Comparison of ENCODE assay signal across 18 cellular contexts in genomic region chr5:135998889-135999288, GRCh38. TPM values are rescaled to one million over a fixed set of nuclear protein-coding genes. Genes with fewer than 3 reads are reported as not detected.
DNase-seq lines count a peak whose midpoint lies in the region; ATAC-seq and TF ChIP-seq lines count a peak whose summit lies in the region.
"Had no signal": no experiment of that assay in that cellular context is flagged by ENCODE, and none has a peak within 500 bp of the region (broad histone marks: within the 10 kb centered on the region; RNA-seq: fewer than 3 reads in every experiment).

No MANE protein-coding gene starts in this region.

- H4K91ac ChIP-seq in IMR-90 (ENCODE audit: insufficient read depth, low read depth, low read length) = peak overlapping the region; percentile 90

- WGBS in IMR-90 (ENCODE audit: extremely low coverage in 2 of 2, insufficient read length in 1 of 2), 2 experiments = 79% methylated on average over 3 of the region's 6 CpGs; no CpG with 5 or more reads in 1 of the 2 experiments

- H4K5ac ChIP-seq in IMR-90 (ENCODE audit: low read depth, low read length) = peak overlapping the region; percentile 37

- TF ChIP-seq CTCF in CD14-positive monocyte (IDR thresholded peaks at IDR 0.05) = no peak
- TF ChIP-seq CTCF in IMR-90 (conservative IDR thresholded peaks at IDR 0.05; ENCODE audit: low read depth, low read length) = no peak
- no peak for TF ChIP-seq CTCF in osteocyte (IDR thresholded peaks at IDR 0.05)

- H2AFZ ChIP-seq in IMR-90 (replicated peaks; ENCODE audit: low read length, poor library complexity) = peak overlapping the region; percentile 4

- H3K27ac ChIP-seq in IMR-90 (ENCODE audit: insufficient read depth, low read length) = peak overlapping the region; percentile 41
- H3K27ac ChIP-seq: SK-N-MC had no signal

- dilution Hi-C loops in IMR-90 (cut with HindIII; ENCODE audit: low sequenced_read_pairs, unreplicated experiment) = no loop called here

- TF ChIP-seq RAD21 in IMR-90 (IDR thresholded peaks at IDR 0.05; ENCODE audit: low read length) = no peak

- peak overlapping the region; percentile 68 for H2BK15ac ChIP-seq in IMR-90 (ENCODE audit: low read depth, low read length)

- H3K4me1 Mint-ChIP-seq in CD14-positive monocyte = peaks cover 61% of the 10 kb centered on the region
- H3K4me1 Mint-ChIP-seq in dendritic cell treated with granulocyte-macrophage colony-stimulating factor and Interleukin-4, amounts not matched to agents 40 ng/mL and 50 ng/mL, for 4 days (ENCODE audit: low read depth) = peaks cover 59% of the 10 kb centered on the region
- H3K4me1 Mint-ChIP-seq in osteocyte (ENCODE audit: unreplicated experiment) = peaks cover 75% of the 10 kb centered on the region

- H2AK5ac ChIP-seq in IMR-90 (ENCODE audit: low read depth, low read length) = peak overlapping the region; percentile 73

- H3K36me3 Mint-ChIP-seq in CD14-positive monocyte (peaks cover 0 to 3% of the 10 kb centered on the region in 2 donors), osteocyte (ENCODE audit: unreplicated experiment) (no peaks in the 10 kb centered on the region)
- no peaks in the 10 kb centered on the region for H3K36me3 Mint-ChIP-seq in dendritic cell treated with granulocyte-macrophage colony-stimulating factor and Interleukin-4, amounts not matched to agents 40 ng/mL and 50 ng/mL, for 4 days (ENCODE audit: low read depth)
- H3K36me3 Mint-ChIP-seq: CD8-positive, alpha-beta T cell had no signal

- peak overlapping the region; percentile 63 for H3K18ac ChIP-seq in IMR-90 (ENCODE audit: low read depth, low read length)

- H2BK120ac ChIP-seq in IMR-90 (ENCODE audit: low read depth, low read length) = peak overlapping the region; percentile 95

- POLR2A ChIA-PET in IMR-90 (lab: Charles Lee; ENCODE audit: unreplicated experiment) = no interaction called here
- POLR2A ChIA-PET in HEK293T (lab: Yijun Ruan, JAX) = no interaction called here

- in situ Hi-C loops in IMR-90 (cut with MboI; ENCODE audit: low sequenced_read_pairs) = no loop called here

- H2AK9ac ChIP-seq in IMR-90 (replicated peaks; ENCODE audit: low read depth, low read length, poor library complexity) = peak overlapping the region; percentile 47

- peak overlapping the region; percentile 56 for H3K14ac ChIP-seq in IMR-90 (replicated peaks; ENCODE audit: low read depth, low read length)

- peak overlapping the region; percentile 93 to 97 (median 96) for H3K27ac Mint-ChIP-seq in CD14-positive monocyte
- H3K27ac Mint-ChIP-seq in dendritic cell treated with granulocyte-macrophage colony-stimulating factor and Interleukin-4, amounts not matched to agents 40 ng/mL and 50 ng/mL, for 4 days = peak overlapping the region; percentile 79
- peak overlapping the region; percentile 84 for H3K27ac Mint-ChIP-seq in osteocyte (ENCODE audit: unreplicated experiment)
- H3K27ac Mint-ChIP-seq: CD8-positive, alpha-beta T cell had no signal

- H3K4me3 Mint-ChIP-seq in CD14-positive monocyte (peak overlapping the region in 1 of 2 donors; percentile 60), osteocyte (ENCODE audit: unreplicated experiment) (no peak overlapping the region)
- H3K4me3 Mint-ChIP-seq in dendritic cell treated with granulocyte-macrophage colony-stimulating factor and Interleukin-4, amounts not matched to agents 40 ng/mL and 50 ng/mL, for 4 days = no peak overlapping the region
- H3K4me3 Mint-ChIP-seq: CD8-positive, alpha-beta T cell had no signal

- H3K9ac ChIP-seq in IMR-90 (ENCODE audit: low read depth, low read length) = no peak overlapping the region

- H3K56ac ChIP-seq in IMR-90 (ENCODE audit: extremely low read depth, insufficient read depth, low read length) = peak overlapping the region; percentile 30

- H3K27me3 Mint-ChIP-seq in CD14-positive monocyte (ENCODE audit: low read depth in 3 of 3) = peaks cover 3 to 16% (median 5%) of the 10 kb centered on the region in 3 donors
- peaks cover 5% of the 10 kb centered on the region for H3K27me3 Mint-ChIP-seq in dendritic cell treated with granulocyte-macrophage colony-stimulating factor and Interleukin-4, amounts not matched to agents 40 ng/mL and 50 ng/mL, for 4 days
- no peaks in the 10 kb centered on the region for H3K27me3 Mint-ChIP-seq in osteocyte (ENCODE audit: unreplicated experiment)

- H3K4ac ChIP-seq in IMR-90 (ENCODE audit: low read depth, low read length) = peak overlapping the region; percentile 86

- CTCF ChIA-PET in IMR-90 (lab: Yijun Ruan, JAX) (interaction anchor here (0.5 to 2.2 kb wide), 3 partner anchors 21 to 224 kb away, joined by 3 to 6 read pairs (median 4); no protein-coding TSS in a partner anchor), HEK293T (lab: Yijun Ruan, JAX) (interaction anchor here (0.6 to 1.1 kb wide), 2 partner anchors 27 to 243 kb away, joined by 3 to 4 read pairs; no protein-coding TSS in a partner anchor)

- intact Hi-C loops in CD14-positive monocyte (cut with micrococcal nuclease) = loop anchor here in 1 of 2 donors (5.0 kb wide), 1 partner anchor 33 kb away; no protein-coding TSS in a partner anchor
- intact Hi-C loops in IMR-90 (cut with micrococcal nuclease) = no loop called here
- intact Hi-C loops in dendritic cell treated with granulocyte-macrophage colony-stimulating factor and Interleukin-4, amounts not matched to agents 40 ng/mL and 50 ng/mL, for 4 days (cut with micrococcal nuclease) = no loop called here

- H4K20me1 ChIP-seq in IMR-90 (ENCODE audit: insufficient read depth, low read length) = no peaks in the 10 kb centered on the region

- H3K9me3 Mint-ChIP-seq in CD14-positive monocyte (no peaks in the 10 kb centered on the region), osteocyte (ENCODE audit: unreplicated experiment) (no peaks in the 10 kb centered on the region)
- H3K9me3 Mint-ChIP-seq in dendritic cell treated with granulocyte-macrophage colony-stimulating factor and Interleukin-4, amounts not matched to agents 40 ng/mL and 50 ng/mL, for 4 days = no peaks in the 10 kb centered on the region
- H3K9me3 Mint-ChIP-seq: CD8-positive, alpha-beta T cell had no signal

- peak overlapping the region; percentile 90 for H2BK20ac ChIP-seq in IMR-90 (ENCODE audit: low read depth, low read length)

- no peak overlapping the region for H3K4me2 ChIP-seq in IMR-90 (ENCODE audit: low read depth, low read length)

- H3K9me3 ChIP-seq in IMR-90 (ENCODE audit: control insufficient read depth, insufficient read depth, low read length) = no peaks in the 10 kb centered on the region
- H3K9me3 ChIP-seq: BE2C had no signal

- H3K9me1 ChIP-seq in IMR-90 (ENCODE audit: insufficient read depth, low read length) = peaks cover 37% of the 10 kb centered on the region

- no peak for ATAC-seq in IMR-90 (ENCODE audit: low read depth)
- no peak for ATAC-seq in HG03457 (IDR thresholded peaks at IDR 0.05; ENCODE audit: unreplicated experiment)
- ATAC-seq: CD8-positive, alpha-beta T cell had no signal

- H3K4me3 ChIP-seq in IMR-90 (ENCODE audit: insufficient read depth, low read depth, low read length) = no peak overlapping the region
- H3K4me3 ChIP-seq: SK-N-MC had no signal

- peak overlapping the region; percentile 17 to 79; a peak in 3 of 4 replicates for H4K8ac ChIP-seq in IMR-90 (ENCODE audit: low read depth in 2 of 2, low read length in 2 of 2)

- peaks cover 0 to 26% of the 10 kb centered on the region in 2 experiments; a peak in 2 of 4 replicates for H3K79me1 ChIP-seq in IMR-90 (ENCODE audit: low read depth in 1 of 2, low read length in 2 of 2)

- no peaks in the 10 kb centered on the region for H3K36me3 ChIP-seq in IMR-90 (ENCODE audit: control insufficient read depth, insufficient read depth, low read length)
- H3K36me3 ChIP-seq: BE2C had no signal

- H3K23ac ChIP-seq in IMR-90 (ENCODE audit: low read depth, low read length) = peak overlapping the region; percentile 36

- DNase-seq in CD14-positive monocyte (ENCODE audit: low spot score) = no peak
- no peak for DNase-seq in IMR-90
- no peak for DNase-seq in osteocyte (ENCODE audit: extremely low spot score, unreplicated experiment)
- no peak for DNase-seq in activated CD8-positive, alpha-beta memory T cell treated with anti-CD3 and anti-CD28 coated beads, Interleukin-2, amount 50 U/mL, for 4 hours
- DNase-seq in HEK293T (ENCODE audit: extremely low spot score) = no peak
- no peak for DNase-seq in NCI-H2029 treated with DMSO at 0.1 percent for 48 hours (lab: John Stamatoyannopoulos, UW)
- DNase-seq: BE2C; CD8-positive, alpha-beta T cell; NCI-H1417 treated with DMSO at 0.1 percent for 48 hours; NCI-H2081; NCI-H510A; NCI-H774; T-helper 1 cell had no signal

- peak overlapping the region; percentile 79 for H2BK5ac ChIP-seq in IMR-90 (ENCODE audit: low read depth, low read length, poor library complexity, severe bottlenecking)

- no peaks in the 10 kb centered on the region for H3K27me3 ChIP-seq in IMR-90 (ENCODE audit: control insufficient read depth, insufficient read depth, low read length)

- TF ChIP-seq POLR2A in IMR-90 (IDR thresholded peaks at IDR 0.05; ENCODE audit: low read depth, low read length) = 0 out of 2 replicates have a peak, but pooled peaks have one; percentile 1

- BruUV-seq in IMR-90 (replicated peaks; lab: Mats Ljungman, UMichigan) = no TSS peak

- H3K4me1 ChIP-seq in IMR-90 (ENCODE audit: control insufficient read depth, insufficient read depth, low read length) = peaks cover 35% of the 10 kb centered on the region
- H3K4me1 ChIP-seq: BE2C had no signal

TF ChIP-seq in IMR-90, 13 proteins besides CTCF, POLR2A, EP300 and RAD21 (continues in another document):
- no peak for TF ChIP-seq CEBPB (IDR thresholded peaks at IDR 0.05; ENCODE audit: low read depth, low read length)
- no peak for TF ChIP-seq SMC3 (IDR thresholded peaks at IDR 0.05; ENCODE audit: low read depth, low read length)
- no peak for TF ChIP-seq CHD1 (IDR thresholded peaks at IDR 0.05; ENCODE audit: low read depth, low read length)
- TF ChIP-seq FOS (IDR thresholded peaks at IDR 0.05; ENCODE audit: low read depth, low read length) = no peak
- TF ChIP-seq MAFK (IDR thresholded peaks at IDR 0.05; ENCODE audit: low read depth, low read length) = no peak

TF ChIP-seq in HEK293T, 16 proteins besides CTCF, POLR2A, EP300 and RAD21 (continues in another document):
- TF ChIP-seq HDGF (IDR thresholded peaks at IDR 0.05; ENCODE audit: borderline replicate concordance) = no peak
- no peak for TF ChIP-seq LEF1 (IDR thresholded peaks at IDR 0.05; ENCODE audit: borderline replicate concordance)
- TF ChIP-seq FOXK2 (IDR thresholded peaks at IDR 0.05) = no peak
- no peak for TF ChIP-seq L3MBTL2 (conservative IDR thresholded peaks at IDR 0.05)
- no peak for TF ChIP-seq FOXA1 (IDR thresholded peaks at IDR 0.05)
- no peak for TF ChIP-seq FOXM1 (IDR thresholded peaks at IDR 0.05; ENCODE audit: borderline replicate concordance)

RNA-seq across cellular contexts. Expression of gene TGFBI, which starts 29.9 kb away (rescaled TPM):
- polyA plus RNA-seq in CD14-positive monocyte = 100 to 1,000 TPM; 480 to 653 TPM
- 483 and 618 TPM in 2 replicates for total RNA-seq in IMR-90 (2012; rRNA removed)
- 1,362 and 1,551 TPM in 2 replicates for polyA plus RNA-seq in IMR-90 (2012; rRNA removed)
- polyA plus RNA-seq in IMR-90 (2012; cell fraction: cytosol; rRNA removed) = 790 and 1,298 TPM in 2 replicates
- polyA plus RNA-seq in IMR-90 (2012; cell fraction: nucleus; rRNA removed; ENCODE audit: low replicate concordance) = 1,060 and 1,205 TPM in 2 replicates
- total RNA-seq in osteocyte = 267 and 343 TPM in 2 replicates

RNA-seq across cellular contexts. Expression of gene LECT2, which starts 44.1 kb away (rescaled TPM):
- polyA plus RNA-seq in CD14-positive monocyte (not detected), IMR-90 (2012; rRNA removed) (not detected in 2 replicates)
- total RNA-seq in IMR-90 (2012; rRNA removed) (not detected in 2 replicates), osteocyte (not detected in 2 replicates)
- not detected in 2 replicates for polyA plus RNA-seq in IMR-90 (2012; cell fraction: cytosol; rRNA removed)
- polyA plus RNA-seq in IMR-90 (2012; cell fraction: nucleus; rRNA removed; ENCODE audit: low replicate concordance) = not detected in 2 replicates
- total RNA-seq: CD8-positive, alpha-beta T cell; HT1080; PC-3 had no signal
